In the genomic region with DNA sequence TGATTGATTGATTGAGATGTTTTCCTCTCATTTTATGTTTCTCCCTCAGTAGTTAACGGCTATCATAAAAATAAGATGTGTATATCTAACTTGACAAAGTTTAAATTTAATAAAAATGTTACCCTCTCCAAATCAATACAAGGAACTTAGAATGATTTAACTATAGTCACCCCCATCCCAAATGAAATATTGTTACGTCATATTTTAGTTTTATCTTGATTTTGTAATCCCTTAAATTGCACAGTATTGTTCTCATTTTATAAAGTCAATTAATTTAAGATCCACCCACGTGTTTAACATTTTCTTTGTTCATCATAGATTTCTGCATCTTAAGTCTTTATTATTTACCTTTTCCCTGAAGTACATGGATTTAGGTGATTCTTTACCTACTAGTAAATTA, we compare ENCODE assay signal across 30 cellular contexts.
"Had no signal": no experiment of that assay in that cellular context is flagged by ENCODE, and none has a peak within 500 bp of the region (broad histone marks: within the 10 kb centered on the region; RNA-seq: fewer than 3 reads in every experiment).

No MANE protein-coding gene starts in this region.

- H3K27ac Mint-ChIP-seq: naive thymus-derived CD4-positive, alpha-beta T cell; natural killer cell; nephron; progenitor cell of endocrine pancreas; stimulated activated effector memory CD8-positive, alpha-beta T cell treated with anti-CD3 and anti-CD28 coated beads, Interleukin-12 subunit alpha, Interleukin-12 subunit beta, amount 100 ng/mL, for 72 hours; stimulated activated naive B cell treated with anti-CD40 and anti-IgM and Interleukin-4, amounts not matched to agents 10 μg/mL and 1 μg/mL and 100 μg/mL, for 72 hours; stimulated activated naive CD8-positive, alpha-beta T cell treated with anti-CD3 and anti-CD28 coated beads, Interleukin-15, Interleukin-2, amounts not matched to agents 100 ng/mL and 50 ng/mL, for 24 hours had no signal

- H3K4me1 ChIP-seq: parathyroid adenoma, psoas muscle, spleen, tibial nerve, vagina had no signal

- DNase-seq: naive thymus-derived CD4-positive, alpha-beta T cell; natural killer cell; nucleus accumbens; posterior cingulate gyrus; psoas muscle; right cardiac atrium; spleen; stimulated activated CD4-positive, alpha-beta T cell treated with anti-CD3 and anti-CD28 coated beads, Interleukin-12 subunit alpha, Interleukin-12 subunit beta, amount 100 ng/mL, for 4 hours; stimulated activated CD4-positive, alpha-beta T cell treated with anti-CD3 and anti-CD28 coated beads, Interleukin-2, amount 100 ng/mL, for 24 hours; stimulated activated CD4-positive, alpha-beta T cell treated with anti-CD3 and anti-CD28 coated beads, Interleukin-2, amount 100 ng/mL, for 48 hours; stimulated activated CD4-positive, alpha-beta T cell treated with anti-CD3 and anti-CD28 coated beads, Interleukin-4, amount 100 ng/mL, for 24 hours; stimulated activated naive B cell treated with anti-CD40 and anti-IgM and Interleukin-4, amounts not matched to agents 10 μg/mL and 1 μg/mL and 100 μg/mL, for 72 hours; stimulated activated naive CD4-positive, alpha-beta T cell treated with Interleukin-2 at 50 U/mL for 16 hours; stomach; thyroid gland; trophoblast cell had no signal

- H3K36me3 Mint-ChIP-seq: naive thymus-derived CD4-positive, alpha-beta T cell; natural killer cell; stimulated activated effector memory CD8-positive, alpha-beta T cell treated with anti-CD3 and anti-CD28 coated beads, Interleukin-12 subunit alpha, Interleukin-12 subunit beta, amount 100 ng/mL, for 72 hours; stimulated activated naive B cell treated with anti-CD40 and anti-IgM and Interleukin-4, amounts not matched to agents 10 μg/mL and 1 μg/mL and 100 μg/mL, for 72 hours had no signal

- H3K27me3 ChIP-seq: neutrophil, spleen, stomach, thyroid gland, tibial nerve, upper lobe of left lung, vagina had no signal

- H3K79me2 ChIP-seq: parathyroid adenoma had no signal

- FAIRE-seq: urothelium cell line had no signal

- H3K4me3 ChIP-seq: psoas muscle, skin epidermis, smooth muscle cell, spleen, stomach, thoracic aorta, thyroid gland, tibial nerve, upper lobe of left lung, vagina had no signal

- H3K9me3 Mint-ChIP-seq: naive thymus-derived CD4-positive, alpha-beta T cell; natural killer cell; stimulated activated effector memory CD8-positive, alpha-beta T cell treated with anti-CD3 and anti-CD28 coated beads, Interleukin-12 subunit alpha, Interleukin-12 subunit beta, amount 100 ng/mL, for 72 hours; stimulated activated naive B cell treated with anti-CD40 and anti-IgM and Interleukin-4, amounts not matched to agents 10 μg/mL and 1 μg/mL and 100 μg/mL, for 72 hours; stimulated activated naive CD8-positive, alpha-beta T cell treated with anti-CD3 and anti-CD28 coated beads, Interleukin-15, Interleukin-2, amounts not matched to agents 100 ng/mL and 50 ng/mL, for 24 hours had no signal

- H3K27me3 Mint-ChIP-seq: stimulated activated naive CD8-positive, alpha-beta T cell treated with anti-CD3 and anti-CD28 coated beads, Interleukin-15, Interleukin-2, amounts not matched to agents 100 ng/mL and 50 ng/mL, for 24 hours had no signal

- H3K4me1 Mint-ChIP-seq: stimulated activated naive B cell treated with anti-CD40 and anti-IgM and Interleukin-4, amounts not matched to agents 10 μg/mL and 1 μg/mL and 100 μg/mL, for 72 hours had no signal

- H3K4me2 ChIP-seq: smooth muscle cell had no signal

- H3K4me3 Mint-ChIP-seq: naive thymus-derived CD4-positive, alpha-beta T cell; natural killer cell; nephron; stimulated activated effector memory CD8-positive, alpha-beta T cell treated with anti-CD3 and anti-CD28 coated beads, Interleukin-12 subunit alpha, Interleukin-12 subunit beta, amount 100 ng/mL, for 72 hours; stimulated activated naive B cell treated with anti-CD40 and anti-IgM and Interleukin-4, amounts not matched to agents 10 μg/mL and 1 μg/mL and 100 μg/mL, for 72 hours; stimulated activated naive CD8-positive, alpha-beta T cell treated with anti-CD3 and anti-CD28 coated beads, Interleukin-15, Interleukin-2, amounts not matched to agents 100 ng/mL and 50 ng/mL, for 24 hours had no signal

- ATAC-seq: naive thymus-derived CD4-positive, alpha-beta T cell; natural killer cell; psoas muscle; right cardiac atrium; sciatic nerve; stimulated activated effector memory CD8-positive, alpha-beta T cell treated with anti-CD3 and anti-CD28 coated beads, Interleukin-12 subunit alpha, Interleukin-12 subunit beta, amount 100 ng/mL, for 72 hours; stimulated activated naive B cell treated with anti-CD40 and anti-IgM and Interleukin-4, amounts not matched to agents 10 μg/mL and 1 μg/mL and 100 μg/mL, for 72 hours had no signal

- H2AFZ ChIP-seq: parathyroid adenoma had no signal

- H3K9ac ChIP-seq: parathyroid adenoma had no signal

- H3K36me3 ChIP-seq: neutrophil, spleen, stomach, thoracic aorta, thyroid gland, tibial nerve, upper lobe of left lung, vagina had no signal

- H3K9me3 ChIP-seq: neutrophil, psoas muscle, spleen, stomach, thoracic aorta, thyroid gland, tibial nerve, upper lobe of left lung, vagina had no signal

- H3K27ac ChIP-seq: neutrophil, parathyroid adenoma, psoas muscle, skin epidermis, spleen, stomach, thoracic aorta, thyroid gland, tibial nerve, upper lobe of left lung, vagina had no signal
